Comparison of ENCODE assay signal across 1 cellular context in the genomic region with DNA sequence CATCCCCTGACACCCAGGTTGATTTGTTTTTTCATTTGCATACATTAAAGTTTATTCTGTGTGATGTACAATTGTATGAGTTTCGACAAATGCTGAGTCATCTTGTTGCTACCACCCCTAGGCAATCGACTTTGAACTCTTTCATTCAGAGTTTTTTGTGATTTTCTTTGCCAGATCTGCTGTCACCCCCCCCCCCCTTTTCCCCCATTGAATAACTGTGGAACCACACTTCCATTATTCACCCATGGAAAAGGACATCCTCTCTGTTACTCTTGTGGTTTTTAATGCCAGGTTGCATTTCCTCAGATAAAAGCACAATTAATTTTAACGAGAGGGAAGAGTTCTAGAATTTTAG.
TF ChIP-seq lines count a peak whose summit lies in the region.

No MANE protein-coding gene starts in this region.

TF ChIP-seq in HCT116, 20 proteins besides CTCF, POLR2A, EP300 and RAD21:
- TF ChIP-seq, protein P1, sequence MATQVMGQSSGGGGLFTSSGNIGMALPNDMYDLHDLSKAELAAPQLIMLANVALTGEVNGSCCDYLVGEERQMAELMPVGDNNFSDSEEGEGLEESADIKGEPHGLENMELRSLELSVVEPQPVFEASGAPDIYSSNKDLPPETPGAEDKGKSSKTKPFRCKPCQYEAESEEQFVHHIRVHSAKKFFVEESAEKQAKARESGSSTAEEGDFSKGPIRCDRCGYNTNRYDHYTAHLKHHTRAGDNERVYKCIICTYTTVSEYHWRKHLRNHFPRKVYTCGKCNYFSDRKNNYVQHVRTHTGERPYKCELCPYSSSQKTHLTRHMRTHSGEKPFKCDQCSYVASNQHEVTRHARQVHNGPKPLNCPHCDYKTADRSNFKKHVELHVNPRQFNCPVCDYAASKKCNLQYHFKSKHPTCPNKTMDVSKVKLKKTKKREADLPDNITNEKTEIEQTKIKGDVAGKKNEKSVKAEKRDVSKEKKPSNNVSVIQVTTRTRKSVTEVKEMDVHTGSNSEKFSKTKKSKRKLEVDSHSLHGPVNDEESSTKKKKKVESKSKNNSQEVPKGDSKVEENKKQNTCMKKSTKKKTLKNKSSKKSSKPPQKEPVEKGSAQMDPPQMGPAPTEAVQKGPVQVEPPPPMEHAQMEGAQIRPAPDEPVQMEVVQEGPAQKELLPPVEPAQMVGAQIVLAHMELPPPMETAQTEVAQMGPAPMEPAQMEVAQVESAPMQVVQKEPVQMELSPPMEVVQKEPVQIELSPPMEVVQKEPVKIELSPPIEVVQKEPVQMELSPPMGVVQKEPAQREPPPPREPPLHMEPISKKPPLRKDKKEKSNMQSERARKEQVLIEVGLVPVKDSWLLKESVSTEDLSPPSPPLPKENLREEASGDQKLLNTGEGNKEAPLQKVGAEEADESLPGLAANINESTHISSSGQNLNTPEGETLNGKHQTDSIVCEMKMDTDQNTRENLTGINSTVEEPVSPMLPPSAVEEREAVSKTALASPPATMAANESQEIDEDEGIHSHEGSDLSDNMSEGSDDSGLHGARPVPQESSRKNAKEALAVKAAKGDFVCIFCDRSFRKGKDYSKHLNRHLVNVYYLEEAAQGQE (IDR thresholded peaks at IDR 0.05; ENCODE audit: low read depth) = no peak
- TF ChIP-seq ZNF274 (IDR thresholded peaks at IDR 0.05; ENCODE audit: low read depth, low read length) = no peak
- no peak for TF ChIP-seq EGR1 (IDR thresholded peaks at IDR 0.05; ENCODE audit: low read depth)
- TF ChIP-seq ATF3 (IDR thresholded peaks at IDR 0.05) = no peak
- TF ChIP-seq EZH2phosphoT487 (IDR thresholded peaks at IDR 0.05; ENCODE audit: borderline replicate concordance) = no peak
- TF ChIP-seq ZBTB33 (IDR thresholded peaks at IDR 0.05; ENCODE audit: extremely low read depth, insufficient replicate concordance, low read length) = no peak
- no peak for TF ChIP-seq FOSL1 (IDR thresholded peaks at IDR 0.05; ENCODE audit: low read depth)
- TF ChIP-seq TCF7L2 (IDR thresholded peaks at IDR 0.05; ENCODE audit: borderline replicate concordance, extremely low read depth, insufficient read depth, insufficient read length) = no peak
- no peak for TF ChIP-seq SP1 (IDR thresholded peaks at IDR 0.05; ENCODE audit: low read depth)
- TF ChIP-seq, protein P2, sequence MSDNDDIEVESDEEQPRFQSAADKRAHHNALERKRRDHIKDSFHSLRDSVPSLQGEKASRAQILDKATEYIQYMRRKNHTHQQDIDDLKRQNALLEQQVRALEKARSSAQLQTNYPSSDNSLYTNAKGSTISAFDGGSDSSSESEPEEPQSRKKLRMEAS (IDR thresholded peaks at IDR 0.05) = no peak
